Comparison of ENCODE assay signal across 25 cellular contexts in the genomic region with DNA sequence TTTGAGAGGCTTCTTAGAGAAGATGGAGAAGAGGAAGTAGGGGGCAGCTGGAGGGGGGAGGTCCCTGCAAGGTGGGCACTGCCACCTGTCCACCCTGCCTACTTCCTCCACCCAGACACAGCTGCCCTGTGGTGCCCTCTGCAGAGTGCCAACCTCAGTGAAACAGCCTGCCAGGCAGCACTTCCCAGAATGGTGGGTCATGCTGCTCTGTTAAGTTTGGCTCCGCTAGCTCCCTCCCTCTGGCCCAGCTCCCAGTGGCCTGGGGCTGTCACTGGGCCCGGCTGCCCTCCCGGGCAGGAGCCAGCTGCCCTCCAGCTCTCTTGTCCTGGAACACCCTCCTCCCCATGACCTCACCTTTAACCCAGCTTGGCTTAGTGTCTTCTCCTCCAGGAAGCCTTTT. TPM values are rescaled to one million over a fixed set of nuclear protein-coding genes. Genes with fewer than 3 reads are reported as not detected.
DNase-seq lines count a peak whose midpoint lies in the region; ATAC-seq and TF ChIP-seq lines count a peak whose summit lies in the region.
"Had no signal": no experiment of that assay in that cellular context is flagged by ENCODE, and none has a peak within 500 bp of the region (broad histone marks: within the 10 kb centered on the region; RNA-seq: fewer than 3 reads in every experiment).

No MANE protein-coding gene starts in this region.

- no peaks in the 10 kb centered on the region for H3K36me3 Mint-ChIP-seq in nephron progenitor cell (ENCODE audit: low read depth)
- H3K36me3 Mint-ChIP-seq: activated CD8-positive, alpha-beta memory T cell treated with anti-CD3 and anti-CD28 coated beads, Interleukin-2, amount 10 ng/mL, durations not matched to agents 7 days and 5 days; activated naive CD4-positive, alpha-beta T cell treated with anti-CD3 and anti-CD28 coated beads, Interleukin-2, amount 10 ng/mL, durations not matched to agents 7 days and 5 days; type B pancreatic cell had no signal

- no peak overlapping the region for H3K4me3 ChIP-seq in gastrocnemius medialis
- H3K4me3 ChIP-seq: A549, dorsolateral prefrontal cortex, Peyer's patch, smooth muscle cell had no signal

- TF ChIP-seq CTCF in C4-2B (conservative IDR thresholded peaks at IDR 0.05) (no peak), VCaP (conservative IDR thresholded peaks at IDR 0.05) (no peak), gastrocnemius medialis (IDR thresholded peaks at IDR 0.05 in 4 of 5, conservative IDR thresholded peaks at IDR 0.05 in 1 of 5) (no peak), nephron progenitor cell (IDR thresholded peaks at IDR 0.05) (no peak)

- ATAC-seq in left ventricle myocardium superior (peak; percentile 74), gastrocnemius medialis (peak in 1 of 2 donors; percentile 41)
- ATAC-seq: A549; activated CD8-positive, alpha-beta memory T cell treated with anti-CD3 and anti-CD28 coated beads, Interleukin-2, amount 10 ng/mL, durations not matched to agents 7 days and 5 days had no signal

- H3K27me3 Mint-ChIP-seq in nephron progenitor cell (ENCODE audit: low read depth, poor library complexity), result peaks cover 10% of the 10 kb centered on the region
- H3K27me3 Mint-ChIP-seq: type B pancreatic cell had no signal

- no peaks in the 10 kb centered on the region for H3K9me3 Mint-ChIP-seq in nephron progenitor cell
- H3K9me3 Mint-ChIP-seq: activated naive CD4-positive, alpha-beta T cell treated with anti-CD3 and anti-CD28 coated beads, Interleukin-2, amount 10 ng/mL, durations not matched to agents 7 days and 5 days; type B pancreatic cell had no signal

- intact Hi-C loops in left ventricle myocardium superior (cut with micrococcal nuclease), result no loop called here
- intact Hi-C loops in gastrocnemius medialis (cut with DNase I; ENCODE audit: low total_unique reads), result loop anchor here (5.0 to 10.0 kb wide), 2 partner anchors 97 to 685 kb away; no protein-coding TSS in a partner anchor

- H3K27ac ChIP-seq in C4-2B (peak overlapping the region; percentile 2; the same call in 1 of the 2 replicates), VCaP (peak overlapping the region; percentile 23; the same call in 1 of the 2 replicates), gastrocnemius medialis (peak overlapping the region in 3 of 4 donors; percentile 38 to 42 (median 39))
- H3K27ac ChIP-seq: Peyer's patch had no signal

- TF ChIP-seq POLR2A in gastrocnemius medialis (IDR thresholded peaks at IDR 0.05), result no peak

- no peaks in the 10 kb centered on the region for H3K27me3 ChIP-seq in gastrocnemius medialis
- H3K27me3 ChIP-seq: dorsolateral prefrontal cortex, Peyer's patch had no signal

- H3K4me3 Mint-ChIP-seq in nephron progenitor cell, result no peak overlapping the region
- H3K4me3 Mint-ChIP-seq: activated CD8-positive, alpha-beta memory T cell treated with anti-CD3 and anti-CD28 coated beads, Interleukin-2, amount 10 ng/mL, durations not matched to agents 7 days and 5 days; activated naive CD4-positive, alpha-beta T cell treated with anti-CD3 and anti-CD28 coated beads, Interleukin-2, amount 10 ng/mL, durations not matched to agents 7 days and 5 days; type B pancreatic cell had no signal

- no peaks in the 10 kb centered on the region for H3K9me3 ChIP-seq in gastrocnemius medialis
- H3K9me3 ChIP-seq: A549, Peyer's patch had no signal

- peaks cover 47% of the 10 kb centered on the region for H3K4me1 Mint-ChIP-seq in nephron progenitor cell
- H3K4me1 Mint-ChIP-seq: activated CD8-positive, alpha-beta memory T cell treated with anti-CD3 and anti-CD28 coated beads, Interleukin-2, amount 10 ng/mL, durations not matched to agents 7 days and 5 days; activated naive CD4-positive, alpha-beta T cell treated with anti-CD3 and anti-CD28 coated beads, Interleukin-2, amount 10 ng/mL, durations not matched to agents 7 days and 5 days had no signal

- peaks cover 18 to 49% of the 10 kb centered on the region in 2 donors for H3K4me1 ChIP-seq in gastrocnemius medialis

- in situ Hi-C loops in gastrocnemius medialis (cut with MboI; ENCODE audit: low sequenced_read_pairs in 4 of 4), result no loop called here

- DNase-seq in left ventricle myocardium superior (peak; percentile 86), gastrocnemius medialis (peak in 1 of 2 donors; percentile 69), NCI-H1417 treated with DMSO at 0.1 percent for 48 hours (lab: John Stamatoyannopoulos, UW) (no peak), T1000 (lab: John Stamatoyannopoulos, UW) (no peak), nephron progenitor cell (no peak), NCI-H446 (lab: John Stamatoyannopoulos, UW) (no peak)
- DNase-seq: activated CD4-positive, alpha-beta T cell treated with anti-CD3 and anti-CD28 coated beads for 48 hours; activated CD8-positive, alpha-beta memory T cell treated with anti-CD3 and anti-CD28 coated beads, Interleukin-2, amount 10 ng/mL, durations not matched to agents 7 days and 5 days; activated naive CD4-positive, alpha-beta T cell treated with anti-CD3 and anti-CD28 coated beads, Interleukin-2, amount 10 ng/mL, durations not matched to agents 7 days and 5 days; central memory CD4-positive, alpha-beta T cell; KBM-7; NCI-H2029; NCI-H345; NK-92 treated with Interleukin-12 subunit alpha and Interleukin-12 subunit beta, amount 100 ng/mL, for 24 hours; Peyer's patch; stimulated activated CD4-positive, alpha-beta T cell treated with anti-CD3 and anti-CD28 coated beads, Interleukin-2, amount 100 ng/mL, for 48 hours; stimulated activated naive CD4-positive, alpha-beta T cell had no signal

- H3K27ac Mint-ChIP-seq in nephron progenitor cell, result no peak overlapping the region
- H3K27ac Mint-ChIP-seq: activated CD8-positive, alpha-beta memory T cell treated with anti-CD3 and anti-CD28 coated beads, Interleukin-2, amount 10 ng/mL, durations not matched to agents 7 days and 5 days; activated naive CD4-positive, alpha-beta T cell treated with anti-CD3 and anti-CD28 coated beads, Interleukin-2, amount 10 ng/mL, durations not matched to agents 7 days and 5 days; progenitor cell of endocrine pancreas; type B pancreatic cell had no signal

- H3K36me3 ChIP-seq in gastrocnemius medialis, result no peaks in the 10 kb centered on the region
- H3K36me3 ChIP-seq: Peyer's patch had no signal

RNA-seq across cellular contexts. Expression of gene EPB41L1, which starts 5.1 kb away (rescaled TPM):
- total RNA-seq in left ventricle myocardium superior, result 19.6 TPM
- total RNA-seq in gastrocnemius medialis, result 10 to 100 TPM in 2 of 4 donors, 1 to 10 TPM in 2; 2.3 to 11.4 (median 7.4) TPM
- total RNA-seq: T-helper 1 cell treated with Interleukin-12 subunit alpha and Interleukin-12 subunit beta and Interleukin-4 antibody, amounts not matched to agents 30 ng/mL and 1 ng/mL, for 36 hours had no signal
